Comparison of ENCODE assay signal across 17 cellular contexts in genomic region chr16:10076037-10076436, GRCh38.
"Had no signal": no experiment of that assay in that cellular context is flagged by ENCODE, and none has a peak within 500 bp of the region (broad histone marks: within the 10 kb centered on the region; RNA-seq: fewer than 3 reads in every experiment).

No MANE protein-coding gene starts in this region.

- H3K4me3 ChIP-seq: colonic mucosa, testis, transverse colon had no signal

- H3K9me3 ChIP-seq: colonic mucosa, testis, transverse colon had no signal

- H3K36me3 ChIP-seq: colonic mucosa, transverse colon had no signal

- H3K36me3 Mint-ChIP-seq: natural killer cell; stimulated activated naive B cell treated with anti-CD40 and anti-IgM and Interleukin-4, amounts not matched to agents 10 μg/mL and 1 μg/mL and 100 μg/mL, for 72 hours had no signal

- H3K4me1 ChIP-seq: colonic mucosa, foreskin keratinocyte had no signal

- H3K4me1 Mint-ChIP-seq: natural killer cell; stimulated activated naive B cell treated with anti-CD40 and anti-IgM and Interleukin-4, amounts not matched to agents 10 μg/mL and 1 μg/mL and 100 μg/mL, for 72 hours; stimulated activated naive CD8-positive, alpha-beta T cell treated with anti-CD3 and anti-CD28 coated beads, Interleukin-15, amount 100 ng/mL, for 72 hours had no signal

- FAIRE-seq: endothelial cell of umbilical vein, islet of Langerhans had no signal

- H3K27ac ChIP-seq: colonic mucosa, foreskin keratinocyte, testis, transverse colon had no signal

- DNase-seq: colonic mucosa; dermis blood vessel endothelial cell; erythroblast; foreskin keratinocyte; kidney glomerular epithelial cell; natural killer cell; posterior cingulate gyrus; stimulated activated CD4-positive, alpha-beta T cell treated with anti-CD3 and anti-CD28 coated beads, Interleukin-2, amount 100 ng/mL, for 24 hours; stimulated activated CD4-positive, alpha-beta T cell treated with anti-CD3 and anti-CD28 coated beads, Interleukin-4, amount 100 ng/mL, for 4 hours; stimulated activated naive B cell treated with anti-CD40 and anti-IgM and Interleukin-4, amounts not matched to agents 10 μg/mL and 1 μg/mL and 100 μg/mL, for 72 hours; stimulated activated naive CD8-positive, alpha-beta T cell treated with anti-CD3 and anti-CD28 coated beads, Interleukin-15, amount 100 ng/mL, for 72 hours; testis; transverse colon had no signal

- H3K27ac Mint-ChIP-seq: natural killer cell; stimulated activated naive B cell treated with anti-CD40 and anti-IgM and Interleukin-4, amounts not matched to agents 10 μg/mL and 1 μg/mL and 100 μg/mL, for 72 hours; stimulated activated naive CD8-positive, alpha-beta T cell treated with anti-CD3 and anti-CD28 coated beads, Interleukin-15, amount 100 ng/mL, for 72 hours had no signal

- H3K27me3 Mint-ChIP-seq: stimulated activated naive CD8-positive, alpha-beta T cell treated with anti-CD3 and anti-CD28 coated beads, Interleukin-15, amount 100 ng/mL, for 72 hours had no signal

- H3K9me3 Mint-ChIP-seq: natural killer cell; neural crest cell; stimulated activated naive CD8-positive, alpha-beta T cell treated with anti-CD3 and anti-CD28 coated beads, Interleukin-15, amount 100 ng/mL, for 72 hours had no signal

- H3K27me3 ChIP-seq: colonic mucosa, foreskin keratinocyte, testis, transverse colon had no signal

- H3K4me3 Mint-ChIP-seq: natural killer cell; neural crest cell; stimulated activated naive B cell treated with anti-CD40 and anti-IgM and Interleukin-4, amounts not matched to agents 10 μg/mL and 1 μg/mL and 100 μg/mL, for 72 hours; stimulated activated naive CD8-positive, alpha-beta T cell treated with anti-CD3 and anti-CD28 coated beads, Interleukin-15, amount 100 ng/mL, for 72 hours had no signal

- ATAC-seq: foreskin keratinocyte; natural killer cell; sciatic nerve; stimulated activated naive B cell treated with anti-CD40 and anti-IgM and Interleukin-4, amounts not matched to agents 10 μg/mL and 1 μg/mL and 100 μg/mL, for 72 hours; stimulated activated naive CD8-positive, alpha-beta T cell treated with anti-CD3 and anti-CD28 coated beads, Interleukin-15, amount 100 ng/mL, for 72 hours had no signal
